Comparison of ENCODE assay signal across 27 cellular contexts in the genomic region with DNA sequence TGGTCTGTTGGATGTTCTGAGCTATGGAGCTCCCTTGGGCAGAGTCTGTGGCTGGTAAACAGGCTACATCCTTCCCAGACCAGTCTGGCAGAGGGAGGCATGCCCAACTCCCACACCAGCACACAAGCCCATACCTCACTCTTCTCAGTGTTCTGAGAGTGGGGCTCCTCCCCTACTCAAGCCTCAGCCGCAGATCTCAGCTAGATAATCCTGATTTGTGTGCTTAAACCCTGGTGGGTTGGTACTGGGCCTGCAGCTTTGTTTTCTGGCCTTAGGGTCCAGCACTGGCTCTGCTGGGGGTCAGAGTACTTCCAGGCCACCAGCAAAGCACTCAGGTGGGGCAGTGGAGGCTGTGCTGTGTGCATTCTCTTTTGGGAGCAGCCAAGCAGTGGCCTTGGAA.
"Had no signal": no experiment of that assay in that cellular context is flagged by ENCODE, and none has a peak within 500 bp of the region (broad histone marks: within the 10 kb centered on the region; RNA-seq: fewer than 3 reads in every experiment).

No MANE protein-coding gene starts in this region.

- H3K4me2 ChIP-seq: SK-N-SH had no signal

- H3K27me3 ChIP-seq: ascending aorta, cardiac muscle cell, MG63, SJSA1 had no signal

- ATAC-seq: activated CD4-positive, alpha-beta T cell treated with anti-CD3 and anti-CD28 coated beads for 36 hours; activated CD4-positive, CD25-positive, alpha-beta regulatory T cell treated with anti-CD3 and anti-CD28 coated beads, Interleukin-2, amount 50 U/mL, for 24 hours; activated CD8-positive, alpha-beta T cell treated with anti-CD3 and anti-CD28 coated beads, Interleukin-2, amount 10 ng/mL, durations not matched to agents 7 days and 5 days; Panc1 had no signal

- H3K9ac ChIP-seq: SK-N-SH had no signal

- H3K4me3 ChIP-seq: ascending aorta, cardiac muscle cell, MG63, SJSA1 had no signal

- DNase-seq: activated CD4-positive, alpha-beta T cell treated with anti-CD3 and anti-CD28 coated beads for 36 hours; activated CD4-positive, alpha-beta T cell treated with anti-CD3 and anti-CD28 coated beads, Interleukin-2, amount 10 ng/mL, durations not matched to agents 7 days and 5 days; activated CD4-positive, alpha-beta T cell treated with anti-CD3 and anti-CD28 coated beads, Interleukin-2, amount 50 U/mL, for 48 hours; activated CD8-positive, alpha-beta T cell treated with anti-CD3 and anti-CD28 coated beads, Interleukin-2, amount 10 ng/mL, durations not matched to agents 7 days and 5 days; activated gamma-delta T cell; activated naive CD4-positive, alpha-beta T cell treated with Interleukin-2 at 50 U/mL for 16 hours; activated naive CD8-positive, alpha-beta T cell treated with anti-CD3 and anti-CD28 coated beads, Interleukin-2, amount 10 ng/mL, durations not matched to agents 7 days and 5 days; activated T-cell treated with anti-CD3 and anti-CD28 coated beads, Interleukin-2, amount 50 U/mL, for 24 hours; amygdala; Kasumi-1; MG63; NCI-H1048; NCI-H1105 treated with DMSO at 0.1 percent for 48 hours; NCI-H1436; NCI-H1694; NCI-H2029; NCI-H2107; NCI-H2171; NCI-H510A; NCI-H748 treated with DMSO at 0.1 percent for 48 hours; SHP77; SK-N-SH had no signal

- H3K36me3 ChIP-seq: ascending aorta, cardiac muscle cell, MG63, SJSA1 had no signal

- H3K27ac ChIP-seq: ascending aorta, cardiac muscle cell, SJSA1 had no signal

- H3K9me3 ChIP-seq: ascending aorta, MG63, SJSA1, SK-N-SH had no signal

- H3K4me1 ChIP-seq: ascending aorta, SJSA1 had no signal
